In the genomic region with DNA sequence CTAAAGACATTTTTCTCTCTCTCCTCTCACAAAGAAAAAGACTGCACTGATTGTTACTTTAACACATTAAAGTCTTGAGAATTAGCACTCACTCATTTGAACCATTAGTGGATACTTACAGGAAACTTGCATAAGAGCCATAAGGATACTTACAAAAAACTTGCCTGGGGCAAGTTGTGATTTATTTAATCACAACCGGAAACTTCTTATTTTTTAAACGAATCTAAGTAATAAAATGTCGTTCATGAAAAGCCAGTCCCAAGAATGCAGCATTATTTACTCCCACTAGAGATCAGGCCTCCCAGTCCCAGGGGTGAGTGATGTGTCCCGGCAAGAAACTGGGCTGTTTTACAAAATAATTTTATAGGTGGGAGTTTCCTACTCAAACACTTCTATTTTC, we compare ENCODE assay signal across 20 cellular contexts. TPM values are rescaled to one million over a fixed set of nuclear protein-coding genes. Genes with fewer than 3 reads are reported as not detected.
A peak's percentile ranks its signal among the peaks of the same experiment; 100 is the strongest.
DNase-seq lines count a peak whose midpoint lies in the region; FAIRE-seq and TF ChIP-seq lines count a peak whose summit lies in the region.
"Had no signal": no experiment of that assay in that cellular context is flagged by ENCODE, and none has a peak within 500 bp of the region (broad histone marks: within the 10 kb centered on the region; RNA-seq: fewer than 3 reads in every experiment).

No MANE protein-coding gene starts in this region.

- no peak for TF ChIP-seq EP300 in tibial nerve (IDR thresholded peaks at IDR 0.05)

- no peak overlapping the region for H3K9ac ChIP-seq in GM23248

- no peaks in the 10 kb centered on the region for H3K27me3 Mint-ChIP-seq in mesothelial cell of epicardium (ENCODE audit: low read depth)

- DNase-seq in A673 (ENCODE audit: low spot score) (peak; percentile 95), GM23248 (peak; percentile 15), mesothelial cell of epicardium (ENCODE audit: low spot score in 2 of 2, unreplicated experiment in 2 of 2) (no peak), GM10266 (ENCODE audit: extremely low spot score) (no peak), tibial nerve (ENCODE audit: low spot score in 2 of 2) (no peak), NCI-H2171 (lab: John Stamatoyannopoulos, UW) (no peak), OCI-M1 (lab: John Stamatoyannopoulos, UW) (no peak)
- DNase-seq: 8988T, Caco-2, HFFc6, KBM-7, NCI-H2107, NCI-H226, NCI-H524, PC-3 had no signal

- H3K9me2 ChIP-seq in GM23248 (ENCODE audit: insufficient read depth): no peaks in the 10 kb centered on the region

- no peak overlapping the region for H2AFZ ChIP-seq in GM23248

- CTCF ChIA-PET in A673 (lab: Charles Lee): interaction anchor here (0.6 kb wide), 4 partner anchors 9 to 732 kb away, joined by 3 to 15 read pairs (median 6); no protein-coding TSS in a partner anchor

- H3K79me2 ChIP-seq in GM23248 (ENCODE audit: insufficient read depth): no peaks in the 10 kb centered on the region

- no peak overlapping the region for H3K4me2 ChIP-seq in GM23248 (ENCODE audit: unreplicated experiment)

- no peaks in the 10 kb centered on the region for H3K9me3 ChIP-seq in A673 (ENCODE audit: low read depth, low read length, poor library complexity, severe bottlenecking)
- H3K9me3 ChIP-seq in GM23248 (ENCODE audit: low read depth): no peaks in the 10 kb centered on the region
- no peaks in the 10 kb centered on the region for H3K9me3 ChIP-seq in tibial nerve
- H3K9me3 ChIP-seq: Caco-2, SJSA1 had no signal

- H3K27me3 ChIP-seq in A673 (replicated peaks; ENCODE audit: insufficient read depth, low read depth, low read length, poor library complexity) (no peaks in the 10 kb centered on the region), GM23248 (replicated peaks; ENCODE audit: insufficient read depth) (no peaks in the 10 kb centered on the region; the same call in 1 of the 2 replicates), tibial nerve (no peaks in the 10 kb centered on the region)
- H3K27me3 ChIP-seq: SJSA1 had no signal

- H3K4me3 ChIP-seq in A673 (ENCODE audit: low read depth, low read length, poor library complexity, severe bottlenecking): no peak overlapping the region
- no peak overlapping the region for H3K4me3 ChIP-seq in GM23248
- H3K4me3 ChIP-seq in tibial nerve: no peak overlapping the region
- H3K4me3 ChIP-seq: SJSA1 had no signal

- H3K27ac ChIP-seq in A673 (ENCODE audit: low read depth, low read length, poor library complexity, severe bottlenecking) (peak overlapping the region; percentile 13), GM23248 (no peak overlapping the region), tibial nerve (no peak overlapping the region)
- H3K27ac ChIP-seq: SJSA1 had no signal

- H3K4me3 Mint-ChIP-seq in mesothelial cell of epicardium: no peak overlapping the region
- H3K4me3 Mint-ChIP-seq: B cell, HFFc6 had no signal

- H3K4me1 ChIP-seq in A673 (ENCODE audit: insufficient read depth, low read length, poor library complexity, severe bottlenecking) (peaks cover 30% of the 10 kb centered on the region), GM23248 (ENCODE audit: insufficient read depth) (0 out of 2 replicates have a peak, but pooled peaks cover 7% of the 10 kb centered on the region), tibial nerve (peaks cover 0 to 9% (median 0%) of the 10 kb centered on the region in 4 donors)
- H3K4me1 ChIP-seq: Caco-2, SJSA1 had no signal

- FAIRE-seq in endometrium (lab: Jason Lieb, UNC): peak; percentile 69
- FAIRE-seq: H54, HepG2 had no signal

- 5 to 9% methylated on average over 4 of the region's 4 CpGs for WGBS in GM23248 (ENCODE audit: low coverage in 1 of 2, low lambda C conversion rate in 2 of 2, missing lambda C conversion rate in 2 of 2), 2 experiments
- 25 to 35% methylated on average over 4 of the region's 4 CpGs for WGBS in tibial nerve, 2 donors

- peak overlapping the region; percentile 5 for H3K27ac Mint-ChIP-seq in mesothelial cell of epicardium
- H3K27ac Mint-ChIP-seq: B cell, HFFc6 had no signal

- POLR2A ChIA-PET in A673 (lab: Charles Lee; ENCODE audit: low non-redundant PET): no interaction called here

- TF ChIP-seq CTCF in A673 (conservative IDR thresholded peaks at IDR 0.05; ENCODE audit: low read depth, low read length) (no peak), mesothelial cell of epicardium (IDR thresholded peaks at IDR 0.05; ENCODE audit: unreplicated experiment) (no peak), GM10266 (IDR thresholded peaks at IDR 0.05; ENCODE audit: control insufficient read depth, insufficient read depth, low read depth, missing control alignments) (no peak), tibial nerve (IDR thresholded peaks at IDR 0.05) (no peak)

- peaks cover 10% of the 10 kb centered on the region for H3K36me3 Mint-ChIP-seq in mesothelial cell of epicardium

- in situ Hi-C loops in GM23248 (cut with MboI): no loop called here

- no peaks in the 10 kb centered on the region for H4K20me1 ChIP-seq in GM23248 (ENCODE audit: insufficient read depth)

- no peaks in the 10 kb centered on the region for H3K9me3 Mint-ChIP-seq in mesothelial cell of epicardium

- no TSS peak for BruUV-seq in A673 (replicated peaks; lab: Mats Ljungman, UMichigan)

- no peak for TF ChIP-seq POLR2A in tibial nerve (IDR thresholded peaks at IDR 0.05)

- peaks cover 20% of the 10 kb centered on the region for H3K4me1 Mint-ChIP-seq in mesothelial cell of epicardium
- H3K4me1 Mint-ChIP-seq: B cell had no signal

- H3F3A ChIP-seq in GM23248 (ENCODE audit: insufficient read depth): no peaks in the 10 kb centered on the region

- no peaks in the 10 kb centered on the region for H3K36me3 ChIP-seq in A673 (ENCODE audit: insufficient read depth, low read length, poor library complexity, severe bottlenecking)
- H3K36me3 ChIP-seq in GM23248 (ENCODE audit: low read depth): no peaks in the 10 kb centered on the region
- peaks cover 0 to 2% (median 0%) of the 10 kb centered on the region in 3 donors for H3K36me3 ChIP-seq in tibial nerve
- H3K36me3 ChIP-seq: SJSA1 had no signal

- intact Hi-C loops in A673 (cut with micrococcal nuclease; ENCODE audit: unreplicated experiment): no loop called here

RNA-seq across cellular contexts. Expression of a gene that starts 59.3 kb away (rescaled TPM):
- not detected in 2 replicates for total RNA-seq in A673 (2021)
- 6.3 and 6.7 TPM in 2 replicates for total RNA-seq in GM23248 (2014; rRNA removed; shearing (Covaris generic))
- polyA plus RNA-seq in GM23248 (2016; fragmentation: Nextera tagmentation; extraction: Ambion mirVana): 4.4 and 7.7 TPM in 2 replicates
- total RNA-seq in mesothelial cell of epicardium: 43.5 to 49.1 TPM (median 45.3 TPM) in 3 replicates
- total RNA-seq in tibial nerve: 10 to 100 TPM; 10.2 to 29.7 (median 23.9) TPM

Comparison
In these comparisons a context has a peak if more than half of its experiments do, and no peak if none do; other contexts are left out.
1. DNase-seq: peak in A673 (single experiment) and GM23248 (single experiment); none in mesothelial cell of epicardium (0 of 2), GM10266 (single experiment), tibial nerve (0 of 2), NCI-H2171 (single experiment) and OCI-M1 (single experiment).